22 cellular contexts compared by ENCODE assay signal in genomic region chr13:73851104-73851503, GRCh38.
DNase-seq lines count a peak whose midpoint lies in the region; ATAC-seq, FAIRE-seq and TF ChIP-seq lines count a peak whose summit lies in the region.
"Had no signal": no experiment of that assay in that cellular context is flagged by ENCODE, and none has a peak within 500 bp of the region (broad histone marks: within the 10 kb centered on the region; RNA-seq: fewer than 3 reads in every experiment).

No MANE protein-coding gene starts in this region.

- no peaks in the 10 kb centered on the region for H4K20me1 ChIP-seq in neural cell (ENCODE audit: insufficient read depth)

- H3K36me3 ChIP-seq in neural cell (ENCODE audit: insufficient read depth, low read length): no peaks in the 10 kb centered on the region
- no peaks in the 10 kb centered on the region for H3K36me3 ChIP-seq in ovary
- H3K36me3 ChIP-seq: cardiac muscle cell, neural progenitor cell had no signal

- H3K79me2 ChIP-seq in neural cell (replicated peaks; ENCODE audit: insufficient read depth, low read length): no peaks in the 10 kb centered on the region

- peak; percentile 82 for FAIRE-seq in GM12892 (lab: Jason Lieb, UNC)
- FAIRE-seq: endometrium, small intestine had no signal

- TF ChIP-seq POLR2A in GM12892 (IDR thresholded peaks at IDR 0.05; ENCODE audit: low read depth, low read length): no peak
- no peak for TF ChIP-seq POLR2A in ovary (IDR thresholded peaks at IDR 0.05)

- no peak overlapping the region for H3K4me2 ChIP-seq in neural cell (ENCODE audit: low read length)
- H3K4me2 ChIP-seq: neural progenitor cell had no signal

- no peaks in the 10 kb centered on the region for H3F3A ChIP-seq in neural cell (ENCODE audit: insufficient read depth, low read length, poor library complexity, severe bottlenecking)

- intact Hi-C loops in ovary (cut with DNase I): no loop called here

- H3K27me3 ChIP-seq in neural cell (ENCODE audit: insufficient read depth, low read depth, low read length) (no peaks in the 10 kb centered on the region), ovary (no peaks in the 10 kb centered on the region)
- H3K27me3 ChIP-seq: cardiac muscle cell, heart left ventricle, neural progenitor cell had no signal

- H3K27ac ChIP-seq in neural cell (ENCODE audit: low read length) (peak overlapping the region; percentile 36), ovary (no peak overlapping the region)
- H3K27ac ChIP-seq: cardiac muscle cell, heart left ventricle, neural progenitor cell had no signal

- TF ChIP-seq CTCF in neural cell (IDR thresholded peaks at IDR 0.05; ENCODE audit: poor library complexity, severe bottlenecking) (no peak), ovary (IDR thresholded peaks at IDR 0.05) (no peak)

- H3K9me3 ChIP-seq in neural cell (ENCODE audit: low read length): no peaks in the 10 kb centered on the region
- no peaks in the 10 kb centered on the region for H3K9me3 ChIP-seq in ovary
- H3K9me3 ChIP-seq: heart left ventricle had no signal

- TF ChIP-seq EP300 in neural cell (conservative IDR thresholded peaks at IDR 0.05; ENCODE audit: poor library complexity, severe bottlenecking) (no peak), ovary (IDR thresholded peaks at IDR 0.05) (no peak)

- H3K9ac ChIP-seq in neural cell (ENCODE audit: low read length): no peak overlapping the region
- H3K9ac ChIP-seq: neural progenitor cell had no signal

- DNase-seq in GM12892 (ENCODE audit: insufficient read length): no peak
- DNase-seq in M059J (ENCODE audit: low read depth): peak; percentile 16
- no peak for DNase-seq in ovary
- no peak for DNase-seq in islet precursor cell
- DNase-seq: activated CD4-positive, alpha-beta memory T cell treated with anti-CD3 and anti-CD28 coated beads, Interleukin-2, amount 10 ng/mL, durations not matched to agents 7 days and 5 days; activated naive CD4-positive, alpha-beta T cell; heart left ventricle; left ventricle myocardium superior; NCI-H146; NCI-H2171 treated with DMSO at 0.1 percent for 48 hours; NCI-H69; small intestine; stimulated activated CD4-positive, alpha-beta T cell treated with anti-CD3 and anti-CD28 coated beads, Interleukin-2, amount 100 ng/mL, for 48 hours; SW 1271; trophoblast cell had no signal

- no peak overlapping the region for H2AFZ ChIP-seq in neural cell (ENCODE audit: low read depth, low read length)
- H2AFZ ChIP-seq: neural progenitor cell had no signal

- no peak for TF ChIP-seq RAD21 in neural cell (conservative IDR thresholded peaks at IDR 0.05)

- H3K4me3 ChIP-seq in neural cell (ENCODE audit: low read length): no peak overlapping the region
- H3K4me3 ChIP-seq in ovary: no peak overlapping the region
- H3K4me3 ChIP-seq: cardiac muscle cell, heart left ventricle, neural progenitor cell had no signal

- H3K9me2 ChIP-seq in neural cell (ENCODE audit: insufficient read depth, low read length): no peaks in the 10 kb centered on the region

- no peaks in the 10 kb centered on the region for H3K4me1 ChIP-seq in ovary (ENCODE audit: insufficient read depth)

- 92 to 95% (median 92%) methylated on average over 3 of the region's 3 CpGs for WGBS in ovary, 3 donors

- ATAC-seq in GM21619 (IDR thresholded peaks at IDR 0.05; ENCODE audit: unreplicated experiment) (peak; percentile 58), HG03095 (IDR thresholded peaks at IDR 0.05; ENCODE audit: unreplicated experiment) (no peak)
- ATAC-seq: heart left ventricle, left ventricle myocardium superior, Right ventricle myocardium inferior had no signal

TF ChIP-seq in neural cell, 6 proteins besides CTCF, POLR2A, EP300 and RAD21:
- TF ChIP-seq POLR2AphosphoS5 (IDR thresholded peaks at IDR 0.05) (no peak), TAF1 (IDR thresholded peaks at IDR 0.05; ENCODE audit: low read depth) (no peak), EZH2 (IDR thresholded peaks at IDR 0.05; ENCODE audit: borderline replicate concordance, insufficient read depth, low read length, poor library complexity, severe bottlenecking) (no peak), REST (IDR thresholded peaks at IDR 0.05; ENCODE audit: borderline replicate concordance) (no peak), SMC3 (conservative IDR thresholded peaks at IDR 0.05; ENCODE audit: poor library complexity) (no peak), MXI1 (conservative IDR thresholded peaks at IDR 0.05; ENCODE audit: poor library complexity, severe bottlenecking) (no peak)
TF ChIP-seq in neural cell: peak in this region for 0.
